ENCODE assay signal across 8 cellular contexts in the genomic region with DNA sequence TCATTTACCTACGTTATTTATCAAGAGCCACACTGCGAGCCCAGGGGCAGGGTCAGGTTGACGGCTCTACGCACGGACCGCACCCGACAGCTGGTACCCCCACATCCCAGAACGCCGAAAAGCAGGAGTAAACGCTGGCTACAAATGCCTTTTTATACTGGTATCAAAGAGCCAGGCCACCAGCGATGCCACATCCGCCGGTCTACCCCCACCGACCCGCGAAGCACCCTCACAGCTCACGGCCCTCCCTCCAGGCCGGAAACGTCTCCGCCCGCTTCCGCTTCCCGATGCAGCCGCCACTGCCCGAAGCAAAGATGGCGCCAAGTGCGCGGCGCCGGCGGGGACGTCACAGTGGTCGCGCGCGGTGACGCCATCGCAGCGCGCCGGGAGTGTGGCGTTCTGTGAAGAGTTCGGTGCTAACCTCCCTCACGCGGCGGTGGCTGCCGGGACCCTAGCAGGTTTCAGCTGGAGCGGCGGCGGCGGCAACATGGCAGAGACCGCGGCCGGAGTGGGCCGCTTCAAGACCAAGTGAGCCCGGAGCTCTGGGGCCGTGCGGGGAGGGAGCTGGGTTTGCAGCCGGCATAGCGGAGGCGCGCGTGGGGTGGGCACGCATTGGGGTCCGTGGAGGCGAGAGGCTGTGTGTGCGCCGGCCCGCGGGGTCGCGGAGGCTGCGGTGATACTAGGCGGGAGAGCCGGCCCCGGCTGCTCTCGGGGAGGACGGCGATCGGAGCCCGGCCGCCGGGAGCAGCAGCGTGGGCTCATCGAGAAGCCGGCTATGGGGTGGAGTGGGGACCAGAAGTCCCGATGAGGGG. TPM values are rescaled to one million over a fixed set of nuclear protein-coding genes. Genes with fewer than 3 reads are reported as not detected.
DNase-seq lines count a peak whose midpoint lies in the region; ATAC-seq and TF ChIP-seq lines count a peak whose summit lies in the region.

Gene TBL3, plus strand, starts transcription at position 376 of the 812 bp plus-strand sequence. Its CDS starts 112 bp downstream, at position 488.

- peak within 1 kb of the TSS; percentile 94 for H3K23ac ChIP-seq in mesendoderm (ENCODE audit: low read length)

- H3K56ac ChIP-seq in mesendoderm (ENCODE audit: low read length), result peak within 1 kb of the TSS; percentile 99

- no peak within 1 kb of the TSS for H4K8ac ChIP-seq in mesendoderm (ENCODE audit: low read depth, low read length)

- H3K9me3 ChIP-seq in endocrine pancreas (ENCODE audit: control insufficient read depth, low read length), result no peaks in the 10 kb centered on the region

- no peak within 1 kb of the TSS for H3K18ac ChIP-seq in mesendoderm (ENCODE audit: low read length)

- H3K27ac ChIP-seq in mesendoderm (ENCODE audit: low read depth, low read length), result peak within 1 kb of the TSS; percentile 30

- H3K36me3 ChIP-seq in endocrine pancreas (ENCODE audit: control insufficient read depth, insufficient read depth, low read length) (peaks cover 3% of the 10 kb centered on the region), mesendoderm (ENCODE audit: control insufficient read depth, insufficient read depth, low read length) (peaks cover 4% of the 10 kb centered on the region)

- CTCF ChIA-PET in activated CD8-positive, alpha-beta memory T cell treated with anti-CD3 and anti-CD28 coated beads, Interleukin-2, amount 10 ng/mL, durations not matched to agents 7 days and 5 days (lab: Charles Lee), result interaction anchor here (0.7 to 2.0 kb wide), 8 partner anchors 11 to 183 kb away, joined by 3 to 13 read pairs (median 3); partner anchors contain the start of genes GFER, MSRB1 and TRAF7

- H3K9ac ChIP-seq in endocrine pancreas (ENCODE audit: control insufficient read depth, insufficient read depth, low read length) (peak within 1 kb of the TSS; percentile 99), mesendoderm (ENCODE audit: low read length) (peak within 1 kb of the TSS; percentile 98)

- no peaks in the 10 kb centered on the region for H3K27me3 ChIP-seq in endocrine pancreas (ENCODE audit: control insufficient read depth, insufficient read depth, low read length)
- no peaks in the 10 kb centered on the region for H3K27me3 ChIP-seq in mesendoderm (ENCODE audit: insufficient read depth, low read length, poor library complexity)

- no CpG with 5 or more reads among the region's 87 CpGs for WGBS in mesendoderm (ENCODE audit: extremely low coverage, insufficient coverage, low lambda C conversion rate)

- ATAC-seq in activated CD8-positive, alpha-beta memory T cell treated with anti-CD3 and anti-CD28 coated beads, Interleukin-2, amount 10 ng/mL, durations not matched to agents 7 days and 5 days, result peak; percentile 92

- H3K4me1 Mint-ChIP-seq in activated CD8-positive, alpha-beta memory T cell treated with anti-CD3 and anti-CD28 coated beads, Interleukin-2, amount 10 ng/mL, durations not matched to agents 7 days and 5 days, result peaks cover 25% of the 10 kb centered on the region

- no peaks in the 10 kb centered on the region for H3K27me3 Mint-ChIP-seq in activated CD8-positive, alpha-beta memory T cell treated with anti-CD3 and anti-CD28 coated beads, Interleukin-2, amount 10 ng/mL, durations not matched to agents 7 days and 5 days

- H2BK5ac ChIP-seq in mesendoderm (ENCODE audit: low read length), result peak within 1 kb of the TSS; percentile 88

- H2AK5ac ChIP-seq in mesendoderm (ENCODE audit: low read length), result peak within 1 kb of the TSS; percentile 95

- peaks cover 2% of the 10 kb centered on the region for H3K36me3 Mint-ChIP-seq in activated CD8-positive, alpha-beta memory T cell treated with anti-CD3 and anti-CD28 coated beads, Interleukin-2, amount 10 ng/mL, durations not matched to agents 7 days and 5 days

- peak within 1 kb of the TSS; percentile 98 for H3K27ac Mint-ChIP-seq in activated CD8-positive, alpha-beta memory T cell treated with anti-CD3 and anti-CD28 coated beads, Interleukin-2, amount 10 ng/mL, durations not matched to agents 7 days and 5 days

- no peak within 1 kb of the TSS for H2BK15ac ChIP-seq in mesendoderm (replicated peaks; ENCODE audit: low read depth)

- no peaks in the 10 kb centered on the region for H3K9me3 Mint-ChIP-seq in activated CD8-positive, alpha-beta memory T cell treated with anti-CD3 and anti-CD28 coated beads, Interleukin-2, amount 10 ng/mL, durations not matched to agents 7 days and 5 days (ENCODE audit: low read depth)

- DNase-seq in COR-L47 (lab: John Stamatoyannopoulos, UW) (peak; percentile 89), GM20000 (ENCODE audit: low spot score) (peak; percentile 97), HT-29 (ENCODE audit: low spot score) (peak; percentile 92), NOMO-1 treated with DMSO at 0.1 percent for 48 hours (lab: John Stamatoyannopoulos, UW; ENCODE audit: unreplicated experiment) (peak; percentile 88), mesendoderm (peak; percentile 97)
- DNase-seq in activated CD8-positive, alpha-beta memory T cell treated with anti-CD3 and anti-CD28 coated beads, Interleukin-2, amount 10 ng/mL, durations not matched to agents 7 days and 5 days, result peak; percentile 98
- peak; percentile 98 for DNase-seq in stimulated activated CD8-positive, alpha-beta memory T cell treated with anti-CD3 and anti-CD28 coated beads, Interleukin-12 subunit alpha, Interleukin-12 subunit beta, amount 100 ng/mL, for 4 hours (ENCODE audit: low read depth)

- peaks cover 5% of the 10 kb centered on the region for H3K79me1 ChIP-seq in mesendoderm (ENCODE audit: low read length)

- peak within 1 kb of the TSS; percentile 81 for H3K4me2 ChIP-seq in mesendoderm (ENCODE audit: low read length)

- H3K79me2 ChIP-seq in mesendoderm (ENCODE audit: control insufficient read depth, insufficient read depth, low read length), result peaks cover 13% of the 10 kb centered on the region

- peak within 1 kb of the TSS; percentile 92 for H3K4me3 Mint-ChIP-seq in activated CD8-positive, alpha-beta memory T cell treated with anti-CD3 and anti-CD28 coated beads, Interleukin-2, amount 10 ng/mL, durations not matched to agents 7 days and 5 days

- H2BK120ac ChIP-seq in mesendoderm (ENCODE audit: low read depth, low read length), result no peak within 1 kb of the TSS

- H3K4ac ChIP-seq in mesendoderm (ENCODE audit: low read depth, low read length), result peak within 1 kb of the TSS; percentile 25

- H3K4me1 ChIP-seq in endocrine pancreas (ENCODE audit: control insufficient read depth, insufficient read depth, low read length) (no peaks in the 10 kb centered on the region), mesendoderm (ENCODE audit: control insufficient read depth, low read depth, low read length) (no peaks in the 10 kb centered on the region)

- H3K4me3 ChIP-seq in endocrine pancreas (ENCODE audit: control insufficient read depth, insufficient read depth, low read length), result peak within 1 kb of the TSS; percentile 69
- peak within 1 kb of the TSS; percentile 92 for H3K4me3 ChIP-seq in mesendoderm (ENCODE audit: low read length)

- no peak for TF ChIP-seq CTCF in GM20000 (IDR thresholded peaks at IDR 0.05; ENCODE audit: extremely low read depth, missing control alignments)

- H4K5ac ChIP-seq in mesendoderm (ENCODE audit: low read length), result no peak within 1 kb of the TSS

RNA-seq across cellular contexts. Expression of gene TBL3, which starts in this region (rescaled TPM):
- 134 and 140 TPM in 2 replicates for total RNA-seq in HT-29 (2014; rRNA removed; shearing (Covaris generic))
- total RNA-seq in activated CD8-positive, alpha-beta memory T cell treated with anti-CD3 and anti-CD28 coated beads, Interleukin-2, amount 10 ng/mL, durations not matched to agents 7 days and 5 days, result 10 to 100 TPM; 41.9 to 42.3 TPM
- 29.8 TPM for polyA plus RNA-seq in mesendoderm (2013, experiment 1 of 2)
- polyA plus RNA-seq in mesendoderm (2013, experiment 2 of 2), result 29.2 TPM

Comparison
In these comparisons a context has a peak if more than half of its experiments do, and no peak if none do; other contexts are left out.
1. Peak in every context shown above with its lines: DNase-seq, ATAC-seq, H3K4me3 ChIP-seq and H3K27ac ChIP-seq.